1 cellular context compared by ENCODE assay signal in the genomic region with DNA sequence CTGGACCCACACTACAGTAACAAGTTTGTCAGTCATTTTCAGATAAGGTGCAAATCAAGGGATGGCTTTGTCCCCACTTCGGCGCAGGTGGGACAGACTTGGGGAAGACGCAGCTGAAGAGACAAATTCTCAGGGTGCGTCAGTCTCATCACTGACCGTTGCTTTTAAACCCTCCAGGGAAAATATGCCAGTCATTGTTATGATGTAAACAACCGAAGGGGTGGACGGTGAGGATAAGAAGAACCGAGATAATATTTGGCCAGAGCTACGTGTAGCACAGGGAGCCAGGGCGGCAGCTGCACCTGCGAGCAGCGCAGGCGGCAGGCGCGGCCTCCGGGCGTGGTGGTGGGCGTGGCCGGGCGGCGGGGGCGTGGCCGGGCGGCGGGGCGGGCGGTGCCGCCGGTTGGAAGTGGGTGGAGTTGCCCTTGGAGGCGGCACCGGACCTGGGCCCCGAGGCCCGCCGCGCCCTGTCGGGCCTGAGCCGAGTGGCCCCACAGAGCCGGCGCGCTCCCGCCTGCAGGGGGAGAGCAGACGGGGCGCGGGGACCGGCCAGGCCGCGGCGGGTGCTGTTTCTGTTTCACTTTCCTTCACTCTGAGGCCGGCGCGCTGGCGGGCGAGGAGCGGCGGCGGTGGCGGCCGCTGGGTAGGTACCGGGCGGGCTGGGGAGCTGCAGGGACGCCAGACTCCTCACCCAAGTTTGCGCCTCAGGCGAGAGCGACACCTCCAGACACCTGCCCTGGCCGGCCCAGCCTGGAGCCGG.
TF ChIP-seq lines count a peak whose summit lies in the region.

A gene (plus strand): TSS at position 470 of the 760 bp plus-strand sequence. CDS start 2,209 bp downstream, outside the sequence.

TF ChIP-seq in HepG2, 621 proteins besides CTCF, POLR2A, EP300 and RAD21 (continued from another document and continues in another):
- no peak for TF ChIP-seq ZNF431 (CRISPR knock-in tag; IDR thresholded peaks at IDR 0.05; ENCODE audit: borderline replicate concordance, low read depth)
- no peak; the same call in 1 of the 2 replicates for TF ChIP-seq ZC3H13 (CRISPR knock-in tag; IDR thresholded peaks at IDR 0.05)
- no peak for TF ChIP-seq ZNF282 (IDR thresholded peaks at IDR 0.05; ENCODE audit: partially characterized antibody)
- TF ChIP-seq, protein P1, sequence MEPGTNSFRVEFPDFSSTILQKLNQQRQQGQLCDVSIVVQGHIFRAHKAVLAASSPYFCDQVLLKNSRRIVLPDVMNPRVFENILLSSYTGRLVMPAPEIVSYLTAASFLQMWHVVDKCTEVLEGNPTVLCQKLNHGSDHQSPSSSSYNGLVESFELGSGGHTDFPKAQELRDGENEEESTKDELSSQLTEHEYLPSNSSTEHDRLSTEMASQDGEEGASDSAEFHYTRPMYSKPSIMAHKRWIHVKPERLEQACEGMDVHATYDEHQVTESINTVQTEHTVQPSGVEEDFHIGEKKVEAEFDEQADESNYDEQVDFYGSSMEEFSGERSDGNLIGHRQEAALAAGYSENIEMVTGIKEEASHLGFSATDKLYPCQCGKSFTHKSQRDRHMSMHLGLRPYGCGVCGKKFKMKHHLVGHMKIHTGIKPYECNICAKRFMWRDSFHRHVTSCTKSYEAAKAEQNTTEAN (CRISPR knock-in tag; conservative IDR thresholded peaks at IDR 0.05), result no peak
- no peak for TF ChIP-seq HIVEP1 (CRISPR knock-in tag; IDR thresholded peaks at IDR 0.05)
- peak; percentile 6 for TF ChIP-seq PRPF4 (IDR thresholded peaks at IDR 0.05; ENCODE audit: low read depth, low read length, poor library complexity, severe bottlenecking)
- 0 out of 2 replicates have a peak, but pooled peaks have one; percentile 54 for TF ChIP-seq ZFP82 (CRISPR knock-in tag; IDR thresholded peaks at IDR 0.05; ENCODE audit: borderline replicate concordance)
- TF ChIP-seq CHD4 (IDR thresholded peaks at IDR 0.05; ENCODE audit: borderline replicate concordance, low read length), result no peak
- no peak for TF ChIP-seq ZNF792 (CRISPR knock-in tag; IDR thresholded peaks at IDR 0.05)
- TF ChIP-seq, protein P2, sequence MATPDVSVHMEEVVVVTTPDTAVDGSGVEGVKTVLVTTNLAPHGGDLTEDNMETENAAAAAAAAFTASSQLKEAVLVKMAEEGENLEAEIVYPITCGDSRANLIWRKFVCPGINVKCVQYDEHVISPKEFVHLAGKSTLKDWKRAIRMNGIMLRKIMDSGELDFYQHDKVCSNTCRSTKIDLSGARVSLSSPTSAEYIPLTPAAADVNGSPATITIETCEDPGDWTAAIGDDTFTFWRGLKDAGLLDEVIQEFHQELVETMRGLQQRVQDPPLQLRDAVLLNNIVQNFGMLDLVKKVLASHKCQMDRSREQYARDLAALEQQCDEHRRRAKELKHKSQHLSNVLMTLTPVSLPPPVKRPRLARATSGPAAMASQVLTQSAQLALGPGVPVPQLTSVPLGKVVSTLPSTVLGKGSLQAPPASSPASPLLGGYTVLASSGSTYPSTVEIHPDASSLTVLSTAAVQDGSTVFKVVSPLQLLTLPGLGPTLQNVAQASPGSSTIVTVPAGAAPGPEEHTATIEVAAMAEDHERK (CRISPR knock-in tag; IDR thresholded peaks at IDR 0.05; ENCODE audit: low read depth), result no peak
- TF ChIP-seq, protein P3, sequence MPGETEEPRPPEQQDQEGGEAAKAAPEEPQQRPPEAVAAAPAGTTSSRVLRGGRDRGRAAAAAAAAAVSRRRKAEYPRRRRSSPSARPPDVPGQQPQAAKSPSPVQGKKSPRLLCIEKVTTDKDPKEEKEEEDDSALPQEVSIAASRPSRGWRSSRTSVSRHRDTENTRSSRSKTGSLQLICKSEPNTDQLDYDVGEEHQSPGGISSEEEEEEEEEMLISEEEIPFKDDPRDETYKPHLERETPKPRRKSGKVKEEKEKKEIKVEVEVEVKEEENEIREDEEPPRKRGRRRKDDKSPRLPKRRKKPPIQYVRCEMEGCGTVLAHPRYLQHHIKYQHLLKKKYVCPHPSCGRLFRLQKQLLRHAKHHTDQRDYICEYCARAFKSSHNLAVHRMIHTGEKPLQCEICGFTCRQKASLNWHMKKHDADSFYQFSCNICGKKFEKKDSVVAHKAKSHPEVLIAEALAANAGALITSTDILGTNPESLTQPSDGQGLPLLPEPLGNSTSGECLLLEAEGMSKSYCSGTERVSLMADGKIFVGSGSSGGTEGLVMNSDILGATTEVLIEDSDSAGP (CRISPR knock-in tag; IDR thresholded peaks at IDR 0.05; ENCODE audit: borderline replicate concordance), result no peak; the same call in 1 of the 2 replicates
- TF ChIP-seq ZNF720 (CRISPR knock-in tag; IDR thresholded peaks at IDR 0.05), result no peak
- no peak for TF ChIP-seq ZNF556 (CRISPR knock-in tag; IDR thresholded peaks at IDR 0.05; ENCODE audit: borderline replicate concordance)
- no peak for TF ChIP-seq HNF4A (CRISPR knock-in tag; IDR thresholded peaks at IDR 0.05)
- TF ChIP-seq, protein P4, sequence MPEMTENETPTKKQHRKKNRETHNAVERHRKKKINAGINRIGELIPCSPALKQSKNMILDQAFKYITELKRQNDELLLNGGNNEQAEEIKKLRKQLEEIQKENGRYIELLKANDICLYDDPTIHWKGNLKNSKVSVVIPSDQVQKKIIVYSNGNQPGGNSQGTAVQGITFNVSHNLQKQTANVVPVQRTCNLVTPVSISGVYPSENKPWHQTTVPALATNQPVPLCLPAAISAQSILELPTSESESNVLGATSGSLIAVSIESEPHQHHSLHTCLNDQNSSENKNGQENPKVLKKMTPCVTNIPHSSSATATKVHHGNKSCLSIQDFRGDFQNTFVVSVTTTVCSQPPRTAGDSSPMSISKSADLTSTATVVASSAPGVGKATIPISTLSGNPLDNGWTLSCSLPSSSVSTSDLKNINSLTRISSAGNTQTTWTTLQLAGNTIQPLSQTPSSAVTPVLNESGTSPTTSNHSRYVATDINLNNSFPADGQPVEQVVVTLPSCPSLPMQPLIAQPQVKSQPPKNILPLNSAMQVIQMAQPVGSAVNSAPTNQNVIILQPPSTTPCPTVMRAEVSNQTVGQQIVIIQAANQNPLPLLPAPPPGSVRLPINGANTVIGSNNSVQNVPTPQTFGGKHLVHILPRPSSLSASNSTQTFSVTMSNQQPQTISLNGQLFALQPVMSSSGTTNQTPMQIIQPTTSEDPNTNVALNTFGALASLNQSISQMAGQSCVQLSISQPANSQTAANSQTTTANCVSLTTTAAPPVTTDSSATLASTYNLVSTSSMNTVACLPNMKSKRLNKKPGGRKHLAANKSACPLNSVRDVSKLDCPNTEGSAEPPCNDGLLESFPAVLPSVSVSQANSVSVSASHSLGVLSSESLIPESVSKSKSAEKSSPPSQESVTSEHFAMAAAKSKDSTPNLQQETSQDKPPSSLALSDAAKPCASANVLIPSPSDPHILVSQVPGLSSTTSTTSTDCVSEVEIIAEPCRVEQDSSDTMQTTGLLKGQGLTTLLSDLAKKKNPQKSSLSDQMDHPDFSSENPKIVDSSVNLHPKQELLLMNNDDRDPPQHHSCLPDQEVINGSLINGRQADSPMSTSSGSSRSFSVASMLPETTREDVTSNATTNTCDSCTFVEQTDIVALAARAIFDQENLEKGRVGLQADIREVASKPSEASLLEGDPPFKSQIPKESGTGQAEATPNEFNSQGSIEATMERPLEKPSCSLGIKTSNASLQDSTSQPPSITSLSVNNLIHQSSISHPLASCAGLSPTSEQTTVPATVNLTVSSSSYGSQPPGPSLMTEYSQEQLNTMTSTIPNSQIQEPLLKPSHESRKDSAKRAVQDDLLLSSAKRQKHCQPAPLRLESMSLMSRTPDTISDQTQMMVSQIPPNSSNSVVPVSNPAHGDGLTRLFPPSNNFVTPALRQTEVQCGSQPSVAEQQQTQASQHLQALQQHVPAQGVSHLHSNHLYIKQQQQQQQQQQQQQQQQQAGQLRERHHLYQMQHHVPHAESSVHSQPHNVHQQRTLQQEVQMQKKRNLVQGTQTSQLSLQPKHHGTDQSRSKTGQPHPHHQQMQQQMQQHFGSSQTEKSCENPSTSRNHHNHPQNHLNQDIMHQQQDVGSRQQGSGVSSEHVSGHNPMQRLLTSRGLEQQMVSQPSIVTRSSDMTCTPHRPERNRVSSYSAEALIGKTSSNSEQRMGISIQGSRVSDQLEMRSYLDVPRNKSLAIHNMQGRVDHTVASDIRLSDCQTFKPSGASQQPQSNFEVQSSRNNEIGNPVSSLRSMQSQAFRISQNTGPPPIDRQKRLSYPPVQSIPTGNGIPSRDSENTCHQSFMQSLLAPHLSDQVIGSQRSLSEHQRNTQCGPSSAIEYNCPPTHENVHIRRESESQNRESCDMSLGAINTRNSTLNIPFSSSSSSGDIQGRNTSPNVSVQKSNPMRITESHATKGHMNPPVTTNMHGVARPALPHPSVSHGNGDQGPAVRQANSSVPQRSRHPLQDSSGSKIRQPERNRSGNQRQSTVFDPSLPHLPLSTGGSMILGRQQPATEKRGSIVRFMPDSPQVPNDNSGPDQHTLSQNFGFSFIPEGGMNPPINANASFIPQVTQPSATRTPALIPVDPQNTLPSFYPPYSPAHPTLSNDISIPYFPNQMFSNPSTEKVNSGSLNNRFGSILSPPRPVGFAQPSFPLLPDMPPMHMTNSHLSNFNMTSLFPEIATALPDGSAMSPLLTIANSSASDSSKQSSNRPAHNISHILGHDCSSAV (CRISPR knock-in tag; IDR thresholded peaks at IDR 0.05; ENCODE audit: borderline replicate concordance), result no peak
- TF ChIP-seq ZNF850 (CRISPR knock-in tag; conservative IDR thresholded peaks at IDR 0.05), result no peak
- peak; percentile 91 for TF ChIP-seq AGO2 (optimal IDR thresholded peaks at IDR 0.05; ENCODE audit: low read depth, low read length)
- no peak; a peak in 2 of 4 replicates for TF ChIP-seq MAFK (conservative IDR thresholded peaks at IDR 0.05 in 1 of 2, IDR thresholded peaks at IDR 0.05 in 1 of 2; ENCODE audit: low read length in 2 of 2)
- TF ChIP-seq, protein P5, sequence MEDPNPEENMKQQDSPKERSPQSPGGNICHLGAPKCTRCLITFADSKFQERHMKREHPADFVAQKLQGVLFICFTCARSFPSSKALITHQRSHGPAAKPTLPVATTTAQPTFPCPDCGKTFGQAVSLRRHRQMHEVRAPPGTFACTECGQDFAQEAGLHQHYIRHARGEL (CRISPR knock-in tag; IDR thresholded peaks at IDR 0.05), result no peak
- no peak for TF ChIP-seq CCAR2 (optimal IDR thresholded peaks at IDR 0.05; ENCODE audit: low read depth, low read length)
- TF ChIP-seq, protein P6, sequence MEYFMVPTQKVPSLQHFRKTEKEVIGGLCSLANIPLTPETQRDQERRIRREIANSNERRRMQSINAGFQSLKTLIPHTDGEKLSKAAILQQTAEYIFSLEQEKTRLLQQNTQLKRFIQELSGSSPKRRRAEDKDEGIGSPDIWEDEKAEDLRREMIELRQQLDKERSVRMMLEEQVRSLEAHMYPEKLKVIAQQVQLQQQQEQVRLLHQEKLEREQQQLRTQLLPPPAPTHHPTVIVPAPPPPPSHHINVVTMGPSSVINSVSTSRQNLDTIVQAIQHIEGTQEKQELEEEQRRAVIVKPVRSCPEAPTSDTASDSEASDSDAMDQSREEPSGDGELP (IDR thresholded peaks at IDR 0.05; ENCODE audit: borderline replicate concordance, low read depth), result peak; percentile 58; the same call in 1 of the 2 replicates
- TF ChIP-seq MAF1 (CRISPR knock-in tag; IDR thresholded peaks at IDR 0.05; ENCODE audit: borderline replicate concordance), result no peak
- no peak for TF ChIP-seq ZNF839 (CRISPR knock-in tag; IDR thresholded peaks at IDR 0.05; ENCODE audit: borderline replicate concordance)
- no peak; the same call in 1 of the 2 replicates for TF ChIP-seq ZNF138 (CRISPR knock-in tag; IDR thresholded peaks at IDR 0.05; ENCODE audit: low read depth)
- no peak for TF ChIP-seq ZNF547 (CRISPR knock-in tag; IDR thresholded peaks at IDR 0.05)
- TF ChIP-seq, protein P7, sequence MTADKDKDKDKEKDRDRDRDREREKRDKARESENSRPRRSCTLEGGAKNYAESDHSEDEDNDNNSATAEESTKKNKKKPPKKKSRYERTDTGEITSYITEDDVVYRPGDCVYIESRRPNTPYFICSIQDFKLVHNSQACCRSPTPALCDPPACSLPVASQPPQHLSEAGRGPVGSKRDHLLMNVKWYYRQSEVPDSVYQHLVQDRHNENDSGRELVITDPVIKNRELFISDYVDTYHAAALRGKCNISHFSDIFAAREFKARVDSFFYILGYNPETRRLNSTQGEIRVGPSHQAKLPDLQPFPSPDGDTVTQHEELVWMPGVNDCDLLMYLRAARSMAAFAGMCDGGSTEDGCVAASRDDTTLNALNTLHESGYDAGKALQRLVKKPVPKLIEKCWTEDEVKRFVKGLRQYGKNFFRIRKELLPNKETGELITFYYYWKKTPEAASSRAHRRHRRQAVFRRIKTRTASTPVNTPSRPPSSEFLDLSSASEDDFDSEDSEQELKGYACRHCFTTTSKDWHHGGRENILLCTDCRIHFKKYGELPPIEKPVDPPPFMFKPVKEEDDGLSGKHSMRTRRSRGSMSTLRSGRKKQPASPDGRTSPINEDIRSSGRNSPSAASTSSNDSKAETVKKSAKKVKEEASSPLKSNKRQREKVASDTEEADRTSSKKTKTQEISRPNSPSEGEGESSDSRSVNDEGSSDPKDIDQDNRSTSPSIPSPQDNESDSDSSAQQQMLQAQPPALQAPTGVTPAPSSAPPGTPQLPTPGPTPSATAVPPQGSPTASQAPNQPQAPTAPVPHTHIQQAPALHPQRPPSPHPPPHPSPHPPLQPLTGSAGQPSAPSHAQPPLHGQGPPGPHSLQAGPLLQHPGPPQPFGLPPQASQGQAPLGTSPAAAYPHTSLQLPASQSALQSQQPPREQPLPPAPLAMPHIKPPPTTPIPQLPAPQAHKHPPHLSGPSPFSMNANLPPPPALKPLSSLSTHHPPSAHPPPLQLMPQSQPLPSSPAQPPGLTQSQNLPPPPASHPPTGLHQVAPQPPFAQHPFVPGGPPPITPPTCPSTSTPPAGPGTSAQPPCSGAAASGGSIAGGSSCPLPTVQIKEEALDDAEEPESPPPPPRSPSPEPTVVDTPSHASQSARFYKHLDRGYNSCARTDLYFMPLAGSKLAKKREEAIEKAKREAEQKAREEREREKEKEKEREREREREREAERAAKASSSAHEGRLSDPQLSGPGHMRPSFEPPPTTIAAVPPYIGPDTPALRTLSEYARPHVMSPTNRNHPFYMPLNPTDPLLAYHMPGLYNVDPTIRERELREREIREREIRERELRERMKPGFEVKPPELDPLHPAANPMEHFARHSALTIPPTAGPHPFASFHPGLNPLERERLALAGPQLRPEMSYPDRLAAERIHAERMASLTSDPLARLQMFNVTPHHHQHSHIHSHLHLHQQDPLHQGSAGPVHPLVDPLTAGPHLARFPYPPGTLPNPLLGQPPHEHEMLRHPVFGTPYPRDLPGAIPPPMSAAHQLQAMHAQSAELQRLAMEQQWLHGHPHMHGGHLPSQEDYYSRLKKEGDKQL (CRISPR knock-in tag; IDR thresholded peaks at IDR 0.05; ENCODE audit: low read depth), result no peak; the same call in 1 of the 2 replicates
- no peak; the same call in 1 of the 2 replicates for TF ChIP-seq CBX5 (CRISPR knock-in tag; IDR thresholded peaks at IDR 0.05; ENCODE audit: borderline replicate concordance)
- no peak for TF ChIP-seq ZNF274 (CRISPR knock-in tag; IDR thresholded peaks at IDR 0.05)
- no peak; the same call in 1 of the 2 replicates for TF ChIP-seq SOX13 (IDR thresholded peaks at IDR 0.05)
- TF ChIP-seq SOX13 (CRISPR knock-in tag; conservative IDR thresholded peaks at IDR 0.05 in 1 of 2, IDR thresholded peaks at IDR 0.05 in 1 of 2), result no peak; a peak in 1 of 4 replicates
